ENCODE assay signal across 9 cellular contexts in genomic region chr6:91081452-91082067, GRCh38.
A peak's percentile ranks its signal among the peaks of the same experiment; 100 is the strongest.
DNase-seq lines count a peak whose midpoint lies in the region; ATAC-seq and TF ChIP-seq lines count a peak whose summit lies in the region.
"Had no signal": no experiment of that assay in that cellular context is flagged by ENCODE, and none has a peak within 500 bp of the region (broad histone marks: within the 10 kb centered on the region; RNA-seq: fewer than 3 reads in every experiment).

No MANE protein-coding gene starts in this region.

- H3K9me3 ChIP-seq in Panc1 (ENCODE audit: control insufficient read depth, insufficient read depth, low read depth, low read length) (no peaks in the 10 kb centered on the region), neural cell (ENCODE audit: low read length) (no peaks in the 10 kb centered on the region)

- CTCF ChIA-PET in Panc1 (lab: Charles Lee) = interaction anchor here (0.8 kb wide), 1 partner anchor 93 kb away, joined by 3 read pairs; no protein-coding TSS in a partner anchor

- POLR2A ChIA-PET in Panc1 (lab: Charles Lee) = no interaction called here

- intact Hi-C loops in Panc1 (cut with micrococcal nuclease; ENCODE audit: unreplicated experiment) = loop anchor here (10.0 kb wide), 1 partner anchor 1693 kb away; no protein-coding TSS in a partner anchor

- ATAC-seq in GM21367 (IDR thresholded peaks at IDR 0.05; ENCODE audit: unreplicated experiment) (peak; percentile 68), Panc1 (peak; percentile 78), HG03521 (IDR thresholded peaks at IDR 0.05; ENCODE audit: unreplicated experiment) (no peak)

- no peak overlapping the region for H2AFZ ChIP-seq in neural cell (ENCODE audit: low read depth, low read length)

- H3K9me2 ChIP-seq in neural cell (ENCODE audit: insufficient read depth, low read length) = no peaks in the 10 kb centered on the region

- TF ChIP-seq RAD21 in neural cell (conservative IDR thresholded peaks at IDR 0.05) = peak; percentile 96

- no peaks in the 10 kb centered on the region for H3F3A ChIP-seq in neural cell (ENCODE audit: insufficient read depth, low read length, poor library complexity, severe bottlenecking)

- TF ChIP-seq EP300 in neural cell (conservative IDR thresholded peaks at IDR 0.05; ENCODE audit: poor library complexity, severe bottlenecking) = peak; percentile 18

- no peaks in the 10 kb centered on the region for H4K20me1 ChIP-seq in neural cell (ENCODE audit: insufficient read depth)

- peak overlapping the region; percentile 7 for H3K9ac ChIP-seq in neural cell (ENCODE audit: low read length)

- TF ChIP-seq CTCF in LNCAP (IDR thresholded peaks at IDR 0.05) (peak; percentile 39; the same call in 1 of the 2 replicates), Panc1 (IDR thresholded peaks at IDR 0.05) (peak; percentile 75), neural cell (IDR thresholded peaks at IDR 0.05; ENCODE audit: poor library complexity, severe bottlenecking) (peak; percentile 91)

- BruUV-seq in Panc1 (replicated peaks; lab: Mats Ljungman, UMichigan) = no TSS peak

- no peaks in the 10 kb centered on the region for H3K27me3 ChIP-seq in Panc1 (ENCODE audit: control insufficient read depth, insufficient read depth, low read length)
- no peaks in the 10 kb centered on the region for H3K27me3 ChIP-seq in neural cell (ENCODE audit: insufficient read depth, low read depth, low read length)

- in situ Hi-C loops in Panc1 (cut with HindIII; ENCODE audit: low pct_unique_long_range_greater_than_20kb, low sequenced_read_pairs) = no loop called here

- no peaks in the 10 kb centered on the region for H3K79me2 ChIP-seq in neural cell (replicated peaks; ENCODE audit: insufficient read depth, low read length)

- no peaks in the 10 kb centered on the region for H3K36me3 ChIP-seq in Panc1 (ENCODE audit: control insufficient read depth, insufficient read depth, low read length)
- no peaks in the 10 kb centered on the region for H3K36me3 ChIP-seq in neural cell (ENCODE audit: insufficient read depth, low read length)

- H3K4me2 ChIP-seq in neural cell (ENCODE audit: low read length) = no peak overlapping the region

- H3K4me3 ChIP-seq in Panc1 (ENCODE audit: low read depth in 2 of 2, low read length in 2 of 2) (no peak overlapping the region), neural cell (ENCODE audit: low read length) (no peak overlapping the region)
- H3K4me3 ChIP-seq: skin epidermis had no signal

- DNase-seq in DMS53 treated with DMSO at 0.1 percent for 48 hours (lab: John Stamatoyannopoulos, UW; ENCODE audit: unreplicated experiment) (peak; percentile 50), Panc1 (ENCODE audit: low read depth, low spot score) (peak; percentile 22), epithelial cell of prostate (ENCODE audit: low read depth, low spot score) (peak; percentile 5)
- DNase-seq in stimulated activated CD4-positive, alpha-beta T cell treated with anti-CD3 and anti-CD28 coated beads, Interleukin-1b, Interleukin-23, amount 100 ng/mL, for 48 hours = no peak

- H3K4me1 ChIP-seq in Panc1 (ENCODE audit: control insufficient read depth, insufficient read depth, low read length) = no peaks in the 10 kb centered on the region; the same call in 1 of the 2 replicates

- H3K27ac ChIP-seq in Panc1 (ENCODE audit: low read length) (no peak overlapping the region), epithelial cell of prostate (no peak overlapping the region), neural cell (ENCODE audit: low read length) (peak overlapping the region; percentile 46)
- H3K27ac ChIP-seq: skin epidermis had no signal

TF ChIP-seq in neural cell, 6 proteins besides CTCF, POLR2A, EP300 and RAD21:
- TF ChIP-seq MXI1 (conservative IDR thresholded peaks at IDR 0.05; ENCODE audit: poor library complexity, severe bottlenecking) = no peak
- no peak for TF ChIP-seq POLR2AphosphoS5 (IDR thresholded peaks at IDR 0.05)
- peak; percentile 94 for TF ChIP-seq SMC3 (conservative IDR thresholded peaks at IDR 0.05; ENCODE audit: poor library complexity)
- no peak for TF ChIP-seq TAF1 (IDR thresholded peaks at IDR 0.05; ENCODE audit: low read depth)

Comparison
In these comparisons a context has a peak if more than half of its experiments do, and no peak if none do; other contexts are left out.
1. CTCF ChIP-seq: peak in every context shown above with its lines; median percentile 91 in neural cell; 75 in Panc1; 39 in LNCAP.